In genomic region chr2:134717706-134718094, GRCh38 we compare ENCODE assay signal across 8 cellular contexts. TPM values are rescaled to one million over a fixed set of nuclear protein-coding genes. Genes with fewer than 3 reads are reported as not detected.
A peak's percentile ranks its signal among the peaks of the same experiment; 100 is the strongest.
DNase-seq lines count a peak whose midpoint lies in the region; ATAC-seq and TF ChIP-seq lines count a peak whose summit lies in the region.

No MANE protein-coding gene starts in this region.

- dilution Hi-C loops in mammary epithelial cell (cut with HindIII; ENCODE audit: low sequenced_read_pairs), result no loop called here

- in situ Hi-C loops in ACHN (cut with HindIII; ENCODE audit: low pct_ligation_motif_present, low pct_unique_long_range_greater_than_20kb, low sequenced_read_pairs) (no loop called here), mammary epithelial cell (cut with MboI; ENCODE audit: low sequenced_read_pairs in 2 of 2) (no loop called here)

- CTCF ChIA-PET in mammary epithelial cell (lab: Charles Lee; ENCODE audit: low non-redundant PET), result no interaction called here

- H3K27me3 ChIP-seq in H7 (ENCODE audit: control insufficient read depth, insufficient read depth, low read length) (peaks cover 55% of the 10 kb centered on the region), mammary epithelial cell (ENCODE audit: insufficient read depth, low read length) (peaks cover 26% of the 10 kb centered on the region), mucosa of stomach (ENCODE audit: control insufficient read depth, insufficient read depth, low read length) (peaks cover 27% of the 10 kb centered on the region)

- WGBS in mammary epithelial cell (ENCODE audit: low coverage, missing lambda C conversion rate), result 4% methylated on average over 14 of the region's 17 CpGs

- no TSS peak for BruUV-seq in mammary epithelial cell (replicated peaks; lab: Mats Ljungman, UMichigan)

- H3K9me3 ChIP-seq in mammary epithelial cell (replicated peaks; ENCODE audit: insufficient read depth, low read length), result no peaks in the 10 kb centered on the region
- no peaks in the 10 kb centered on the region for H3K9me3 ChIP-seq in mucosa of stomach (ENCODE audit: control insufficient read depth, low read length)

- no peaks in the 10 kb centered on the region for H3K79me2 ChIP-seq in mammary epithelial cell (ENCODE audit: insufficient read depth, low read length)

- H3K4me1 ChIP-seq in mammary epithelial cell (ENCODE audit: insufficient read depth, low read length), result peaks cover 11% of the 10 kb centered on the region
- no peaks in the 10 kb centered on the region for H3K4me1 ChIP-seq in mucosa of stomach (ENCODE audit: control insufficient read depth, insufficient read depth, low read length)

- TF ChIP-seq CTCF in mammary epithelial cell (conservative IDR thresholded peaks at IDR 0.05 in 1 of 2, IDR thresholded peaks at IDR 0.05 in 1 of 2; ENCODE audit: extremely low read depth in 1 of 2, insufficient read depth in 1 of 2, low read depth in 1 of 2, low read length in 2 of 2), result no peak

- H4K20me1 ChIP-seq in mammary epithelial cell (ENCODE audit: insufficient read depth, low read length), result no peaks in the 10 kb centered on the region

- H3K36me3 ChIP-seq in H7 (replicated peaks; ENCODE audit: control insufficient read depth, insufficient read depth, low read length) (no peaks in the 10 kb centered on the region), mammary epithelial cell (ENCODE audit: insufficient read depth, low read length) (no peaks in the 10 kb centered on the region), mucosa of stomach (ENCODE audit: control insufficient read depth, insufficient read depth, low read length) (no peaks in the 10 kb centered on the region)

- DNase-seq in ACHN (peak; percentile 29), H7 (peak; percentile 59), mammary epithelial cell (no peak), glomerular visceral epithelial cell (ENCODE audit: extremely low spot score) (no peak)
- DNase-seq in central memory CD4-positive, alpha-beta T cell, result no peak

- intact Hi-C loops in mammary epithelial cell (cut with micrococcal nuclease), result no loop called here

- peak overlapping the region; percentile 73 for H2AFZ ChIP-seq in mammary epithelial cell (ENCODE audit: low read depth, low read length)

- peak overlapping the region; percentile 95 for H3K4me2 ChIP-seq in mammary epithelial cell (ENCODE audit: insufficient read depth, low read depth, low read length)

- H3K9ac ChIP-seq in mammary epithelial cell (ENCODE audit: insufficient read depth, low read length) (no peak overlapping the region), mucosa of stomach (ENCODE audit: low read length) (peak overlapping the region; percentile 70)

- no peak overlapping the region for H3K27ac ChIP-seq in mammary epithelial cell (ENCODE audit: insufficient read depth, low read depth, low read length)

- peak overlapping the region; percentile 66 for H3K4me3 ChIP-seq in H7 (ENCODE audit: insufficient read depth, low read depth, low read length)
- H3K4me3 ChIP-seq in mammary epithelial cell (replicated peaks in 1 of 3; ENCODE audit: insufficient read depth in 1 of 3, low read depth in 2 of 3, low read length in 3 of 3), result no peak overlapping the region
- peak overlapping the region; percentile 56 for H3K4me3 ChIP-seq in mucosa of stomach (ENCODE audit: low read length)

- no peak for ATAC-seq in GM19452 (IDR thresholded peaks at IDR 0.05; ENCODE audit: unreplicated experiment)
- no peak for ATAC-seq in GM18870 (IDR thresholded peaks at IDR 0.05; ENCODE audit: unreplicated experiment)

RNA-seq across cellular contexts. Expression of gene TMEM163, which starts 1.1 kb away (rescaled TPM):
- 0.14 and 0.26 TPM in 2 replicates for total RNA-seq in H7 (2014; rRNA removed; shearing (Covaris generic))
- total RNA-seq in mammary epithelial cell, result not detected
- polyA plus RNA-seq in mammary epithelial cell, result 0.14 TPM
- polyA minus RNA-seq in mammary epithelial cell, result not detected

Comparison
In these comparisons a context has a peak if more than half of its experiments do, and no peak if none do; other contexts are left out.
1. DNase-seq: peak in ACHN (single experiment) and H7 (single experiment); none in mammary epithelial cell (single experiment), central memory CD4-positive, alpha-beta T cell (single experiment) and glomerular visceral epithelial cell (single experiment).
2. H3K4me3 ChIP-seq: peak in H7 (single experiment) and mucosa of stomach (single experiment); none in mammary epithelial cell (0 of 3).